14 cellular contexts compared by ENCODE assay signal in genomic region chr2:20616341-20616871, GRCh38. TPM values are rescaled to one million over a fixed set of nuclear protein-coding genes. Genes with fewer than 3 reads are reported as not detected.
A peak's percentile ranks its signal among the peaks of the same experiment; 100 is the strongest.
DNase-seq lines count a peak whose midpoint lies in the region; ATAC-seq and TF ChIP-seq lines count a peak whose summit lies in the region.
"Had no signal": no experiment of that assay in that cellular context is flagged by ENCODE, and none has a peak within 500 bp of the region (broad histone marks: within the 10 kb centered on the region; RNA-seq: fewer than 3 reads in every experiment).

No MANE protein-coding gene starts in this region.

- DNase-seq in adipocyte (ENCODE audit: low read depth) (no peak), esophagus squamous epithelium (lab: John Stamatoyannopoulos, UW) (no peak), NOMO-1 (lab: John Stamatoyannopoulos, UW; ENCODE audit: unreplicated experiment in 2 of 2) (no peak), MG63 (no peak)
- DNase-seq: activated CD8-positive, alpha-beta T cell treated with anti-CD3 and anti-CD28 coated beads, Interleukin-2, amount 10 ng/mL, durations not matched to agents 7 days and 5 days; activated naive CD4-positive, alpha-beta T cell treated with Interleukin-2 at 50 U/mL for 16 hours; effector CD4-positive, alpha-beta T cell; T1000 had no signal

- intact Hi-C loops in esophagus squamous epithelium (cut with DNase I) = no loop called here

- no peak for TF ChIP-seq CTCF in esophagus squamous epithelium (IDR thresholded peaks at IDR 0.05)

- H3K4me3 ChIP-seq in adipocyte (ENCODE audit: low read length) (no peak overlapping the region), esophagus squamous epithelium (no peak overlapping the region), muscle layer of duodenum (ENCODE audit: low read depth in 1 of 2, low read length in 2 of 2) (no peak overlapping the region), MG63 (no peak overlapping the region)

- H3K4me1 ChIP-seq in adipocyte (ENCODE audit: control insufficient read depth, insufficient read depth, low read length) (peaks cover 66% of the 10 kb centered on the region), esophagus squamous epithelium (peaks cover 58 to 100% (median 76%) of the 10 kb centered on the region in 3 donors), muscle layer of duodenum (ENCODE audit: control insufficient read depth in 1 of 2, insufficient read depth in 2 of 2, low read length in 2 of 2) (peaks cover 60 to 90% of the 10 kb centered on the region in 2 donors)

- H3K27ac ChIP-seq in esophagus squamous epithelium (peak overlapping the region; percentile 81 to 96 (median 92)), muscle layer of duodenum (ENCODE audit: low read length) (peak overlapping the region; percentile 96), temporal lobe (ENCODE audit: low read depth, low read length) (peak overlapping the region; percentile 91)

- ATAC-seq in GM21825 (IDR thresholded peaks at IDR 0.05; ENCODE audit: unreplicated experiment) (no peak), GM18868 (IDR thresholded peaks at IDR 0.05; ENCODE audit: unreplicated experiment) (no peak)
- ATAC-seq: activated CD8-positive, alpha-beta T cell treated with anti-CD3 and anti-CD28 coated beads, Interleukin-2, amount 10 ng/mL, durations not matched to agents 7 days and 5 days had no signal

- H3K9ac ChIP-seq in adipocyte (ENCODE audit: low read length) = peak overlapping the region; percentile 12

- no peak for TF ChIP-seq POLR2A in esophagus squamous epithelium (IDR thresholded peaks at IDR 0.05)

- H3K36me3 ChIP-seq in adipocyte (ENCODE audit: control insufficient read depth, insufficient read depth, low read length, severe bottlenecking) (no peaks in the 10 kb centered on the region), esophagus squamous epithelium (peaks cover 0 to 26% (median 5%) of the 10 kb centered on the region in 3 donors), muscle layer of duodenum (ENCODE audit: control insufficient read depth in 1 of 2, insufficient read depth in 2 of 2, low read length in 2 of 2) (peaks cover 6 to 15% of the 10 kb centered on the region in 2 donors), MG63 (peaks cover 2% of the 10 kb centered on the region; the same call in 1 of the 2 replicates)

- H3K27me3 ChIP-seq in adipocyte (replicated peaks; ENCODE audit: control insufficient read depth, insufficient read depth, low read length) = no peaks in the 10 kb centered on the region
- no peaks in the 10 kb centered on the region for H3K27me3 ChIP-seq in esophagus squamous epithelium
- H3K27me3 ChIP-seq in muscle layer of duodenum (ENCODE audit: low read depth, low read length) = no peaks in the 10 kb centered on the region
- no peaks in the 10 kb centered on the region for H3K27me3 ChIP-seq in MG63

- H3K9me3 ChIP-seq in adipocyte (ENCODE audit: control insufficient read depth, low read length) (no peaks in the 10 kb centered on the region), esophagus squamous epithelium (no peaks in the 10 kb centered on the region), muscle layer of duodenum (ENCODE audit: control insufficient read depth in 1 of 2, low read length in 2 of 2) (no peaks in the 10 kb centered on the region), MG63 (no peaks in the 10 kb centered on the region)

- 40 to 96% methylated on average over 1 to 3 of the region's 4 CpGs for WGBS in esophagus squamous epithelium, 2 donors

RNA-seq across cellular contexts. Expression of gene HS1BP3, which starts 34.5 kb away (rescaled TPM):
- 10 to 100 TPM in 3 of 4 donors, 1 to 10 TPM in 1; 7.9 to 22.1 (median 16.9) TPM for total RNA-seq in esophagus squamous epithelium
- 6.9 TPM for total RNA-seq in temporal lobe
- 10.9 and 28.0 TPM in 2 replicates for total RNA-seq in MG63 (2014; rRNA removed; shearing (Covaris generic); ENCODE audit: low replicate concordance)

RNA-seq across cellular contexts. Expression of gene GDF7, which starts 50.5 kb away (rescaled TPM):
- total RNA-seq in esophagus squamous epithelium (1 to 10 TPM in 2 of 4 donors, under 1 TPM in 2; 0.26 to 1.9 (median 0.78) TPM), temporal lobe (under 0.01 TPM)
- total RNA-seq in MG63 (2014; rRNA removed; shearing (Covaris generic); ENCODE audit: low replicate concordance) = not detected in 2 replicates
- total RNA-seq: activated CD8-positive, alpha-beta T cell treated with anti-CD3 and anti-CD28 coated beads, Interleukin-2, amount 10 ng/mL, durations not matched to agents 7 days and 5 days; LHCN-M2; RPMI7951 had no signal
